Comparison of ENCODE assay signal across 23 cellular contexts in genomic region chr12:47615711-47616110, GRCh38.
"Had no signal": no experiment of that assay in that cellular context is flagged by ENCODE, and none has a peak within 500 bp of the region (broad histone marks: within the 10 kb centered on the region; RNA-seq: fewer than 3 reads in every experiment).

No MANE protein-coding gene starts in this region.

- DNase-seq: activated CD4-positive, alpha-beta memory T cell treated with anti-CD3 and anti-CD28 coated beads, Interleukin-2, amount 10 ng/mL, durations not matched to agents 7 days and 5 days; activated CD4-positive, alpha-beta T cell treated with anti-CD3 and anti-CD28 coated beads for 1 hour; activated CD4-positive, alpha-beta T cell treated with anti-CD3 and anti-CD28 coated beads for 4 hours; activated CD4-positive, alpha-beta T cell treated with anti-CD3 and anti-CD28 coated beads, Interleukin-2, amount 10 ng/mL, durations not matched to agents 7 days and 5 days; activated CD4-positive, alpha-beta T cell treated with anti-CD3 and anti-CD28 coated beads, Interleukin-2, amount 50 U/mL, for 4 hours; activated gamma-delta T cell; activated naive CD4-positive, alpha-beta T cell; activated naive CD4-positive, alpha-beta T cell treated with anti-CD3 and anti-CD28 coated beads, Interleukin-2, amount 10 ng/mL, durations not matched to agents 7 days and 5 days; activated naive CD8-positive, alpha-beta T cell treated with anti-CD3 and anti-CD28 coated beads, Interleukin-2, amount 10 ng/mL, durations not matched to agents 7 days and 5 days; activated T-cell treated with anti-CD3 and anti-CD28 coated beads, Interleukin-2, amount 50 U/mL, for 48 hours; dorsolateral prefrontal cortex; effector memory CD4-positive, alpha-beta T cell; endodermal cell; foreskin keratinocyte; gastrocnemius medialis; glutamatergic neuron; heart left ventricle; hypothalamus; T-helper 2 cell had no signal

- H3K27me3 Mint-ChIP-seq: activated CD4-positive, alpha-beta memory T cell treated with anti-CD3 and anti-CD28 coated beads, Interleukin-2, amount 10 ng/mL, durations not matched to agents 7 days and 5 days; activated CD4-positive, alpha-beta T cell treated with anti-CD3 and anti-CD28 coated beads, Interleukin-2, amount 10 ng/mL, durations not matched to agents 7 days and 5 days; activated naive CD4-positive, alpha-beta T cell treated with anti-CD3 and anti-CD28 coated beads, Interleukin-2, amount 10 ng/mL, durations not matched to agents 7 days and 5 days; activated naive CD8-positive, alpha-beta T cell treated with anti-CD3 and anti-CD28 coated beads, Interleukin-2, amount 10 ng/mL, durations not matched to agents 7 days and 5 days; central memory CD8-positive, alpha-beta T cell; dendritic cell treated with granulocyte-macrophage colony-stimulating factor and Interleukin-4, amounts not matched to agents 40 ng/mL and 50 ng/mL, for 4 days had no signal

- H3K27ac Mint-ChIP-seq: activated CD4-positive, alpha-beta memory T cell treated with anti-CD3 and anti-CD28 coated beads, Interleukin-2, amount 10 ng/mL, durations not matched to agents 7 days and 5 days; activated CD4-positive, alpha-beta T cell treated with anti-CD3 and anti-CD28 coated beads, Interleukin-2, amount 10 ng/mL, durations not matched to agents 7 days and 5 days; activated naive CD4-positive, alpha-beta T cell treated with anti-CD3 and anti-CD28 coated beads, Interleukin-2, amount 10 ng/mL, durations not matched to agents 7 days and 5 days; activated naive CD8-positive, alpha-beta T cell treated with anti-CD3 and anti-CD28 coated beads, Interleukin-2, amount 10 ng/mL, durations not matched to agents 7 days and 5 days; dendritic cell treated with granulocyte-macrophage colony-stimulating factor and Interleukin-4, amounts not matched to agents 40 ng/mL and 50 ng/mL, for 4 days; endodermal cell; WTC11 had no signal

- ATAC-seq: activated naive CD4-positive, alpha-beta T cell treated with anti-CD3 and anti-CD28 coated beads, Interleukin-2, amount 50 U/mL, for 72 hours; foreskin keratinocyte; gastrocnemius medialis; heart left ventricle; WTC11 had no signal

- H3K36me3 Mint-ChIP-seq: activated naive CD4-positive, alpha-beta T cell treated with anti-CD3 and anti-CD28 coated beads, Interleukin-2, amount 10 ng/mL, durations not matched to agents 7 days and 5 days had no signal

- H3K9me3 Mint-ChIP-seq: central memory CD8-positive, alpha-beta T cell had no signal

- H3K4me3 Mint-ChIP-seq: activated CD4-positive, alpha-beta memory T cell treated with anti-CD3 and anti-CD28 coated beads, Interleukin-2, amount 10 ng/mL, durations not matched to agents 7 days and 5 days; activated CD4-positive, alpha-beta T cell treated with anti-CD3 and anti-CD28 coated beads, Interleukin-2, amount 10 ng/mL, durations not matched to agents 7 days and 5 days; activated naive CD4-positive, alpha-beta T cell treated with anti-CD3 and anti-CD28 coated beads, Interleukin-2, amount 10 ng/mL, durations not matched to agents 7 days and 5 days; activated naive CD8-positive, alpha-beta T cell treated with anti-CD3 and anti-CD28 coated beads, Interleukin-2, amount 10 ng/mL, durations not matched to agents 7 days and 5 days; central memory CD8-positive, alpha-beta T cell; dendritic cell treated with granulocyte-macrophage colony-stimulating factor and Interleukin-4, amounts not matched to agents 40 ng/mL and 50 ng/mL, for 4 days; endodermal cell; WTC11 had no signal

- H3K4me1 Mint-ChIP-seq: activated CD4-positive, alpha-beta memory T cell treated with anti-CD3 and anti-CD28 coated beads, Interleukin-2, amount 10 ng/mL, durations not matched to agents 7 days and 5 days; activated CD4-positive, alpha-beta T cell treated with anti-CD3 and anti-CD28 coated beads, Interleukin-2, amount 10 ng/mL, durations not matched to agents 7 days and 5 days; activated naive CD4-positive, alpha-beta T cell treated with anti-CD3 and anti-CD28 coated beads, Interleukin-2, amount 10 ng/mL, durations not matched to agents 7 days and 5 days; activated naive CD8-positive, alpha-beta T cell treated with anti-CD3 and anti-CD28 coated beads, Interleukin-2, amount 10 ng/mL, durations not matched to agents 7 days and 5 days; central memory CD8-positive, alpha-beta T cell; endodermal cell; WTC11 had no signal
